ENCODE assay signal across 8 cellular contexts in genomic region chr16:84585886-84586285, GRCh38. TPM values are rescaled to one million over a fixed set of nuclear protein-coding genes. Genes with fewer than 3 reads are reported as not detected.
A peak's percentile ranks its signal among the peaks of the same experiment; 100 is the strongest.
DNase-seq lines count a peak whose midpoint lies in the region; ATAC-seq and TF ChIP-seq lines count a peak whose summit lies in the region.

No MANE protein-coding gene starts in this region.

- no peaks in the 10 kb centered on the region for H3F3A ChIP-seq in PC-3 (ENCODE audit: low read length, unreplicated experiment)

- no peak overlapping the region for H3K27ac ChIP-seq in PC-3 (ENCODE audit: low read length)

- CTCF ChIA-PET in PC-3 (lab: Charles Lee), result no interaction called here

- no peaks in the 10 kb centered on the region for H3K9me3 ChIP-seq in PC-3 (ENCODE audit: low read length)

- H3K4me2 ChIP-seq in PC-3 (ENCODE audit: low read length), result no peak overlapping the region

- BruUV-seq in PC-3 (replicated peaks; lab: Mats Ljungman, UMichigan), result no TSS peak

- intact Hi-C loops in PC-3 (cut with micrococcal nuclease), result no loop called here

- in situ Hi-C loops in KBM-7 (cut with MboI; ENCODE audit: low pct_unique_long_range_greater_than_20kb, low sequenced_read_pairs), result no loop called here

- no peaks in the 10 kb centered on the region for H3K27me3 ChIP-seq in PC-3 (ENCODE audit: low read length)

- H3K4me3 ChIP-seq in GM12865 (ENCODE audit: low read depth, low read length), result peak overlapping the region; percentile 32
- no peak overlapping the region for H3K4me3 ChIP-seq in PC-3 (ENCODE audit: low read length)

- TF ChIP-seq CTCF in GM12865 (IDR thresholded peaks at IDR 0.05; ENCODE audit: insufficient read depth, low read depth, low read length, missing control alignments) (no peak), PC-3 (conservative IDR thresholded peaks at IDR 0.05; ENCODE audit: low read depth, low read length) (no peak)

- ATAC-seq in GM21619 (IDR thresholded peaks at IDR 0.05; ENCODE audit: unreplicated experiment), result peak; percentile 68
- no peak for ATAC-seq in GM21737 (IDR thresholded peaks at IDR 0.05; ENCODE audit: unreplicated experiment)
- no peak for ATAC-seq in PC-3

- H3K9ac ChIP-seq in PC-3 (ENCODE audit: low read length), result no peak overlapping the region

- POLR2A ChIA-PET in PC-3 (lab: Charles Lee; ENCODE audit: unreplicated experiment), result no interaction called here

- peaks cover 17% of the 10 kb centered on the region; the same call in 1 of the 2 replicates for H3K36me3 ChIP-seq in PC-3 (ENCODE audit: low read depth, low read length)

- DNase-seq in GM12865 (ENCODE audit: low read depth) (peak; percentile 65), NOMO-1 (lab: John Stamatoyannopoulos, UW; ENCODE audit: unreplicated experiment in 2 of 2) (peak; percentile 53 to 62), hippocampal formation (lab: John Stamatoyannopoulos, UW) (peak; percentile 44 to 65), PC-3 (no peak), DMS153 treated with DMSO at 0.1 percent for 48 hours (lab: John Stamatoyannopoulos, UW; ENCODE audit: unreplicated experiment) (no peak), KBM-7 (no peak)

- H2AFZ ChIP-seq in PC-3 (ENCODE audit: low read length), result no peak overlapping the region

- peaks cover 78% of the 10 kb centered on the region for H3K79me2 ChIP-seq in PC-3 (ENCODE audit: low read length)

- no peaks in the 10 kb centered on the region for H3K4me1 ChIP-seq in PC-3 (ENCODE audit: insufficient read depth, low read length)

- H4K20me1 ChIP-seq in PC-3 (ENCODE audit: low read length), result peaks cover 10% of the 10 kb centered on the region; the same call in 1 of the 2 replicates

- no peaks in the 10 kb centered on the region for H3K9me2 ChIP-seq in PC-3 (replicated peaks; ENCODE audit: low read length)

RNA-seq across cellular contexts. Expression of gene COTL1, which starts 32.0 kb away (rescaled TPM):
- total RNA-seq in PC-3 (2014; rRNA removed), result 408 and 465 TPM in 2 replicates

Comparison
In these comparisons a context has a peak if more than half of its experiments do, and no peak if none do; other contexts are left out.
1. DNase-seq: peak in GM12865 (single experiment), NOMO-1 (2 of 2) and hippocampal formation (2 of 2); none in PC-3 (single experiment), DMS153 treated with DMSO at 0.1 percent for 48 hours (single experiment) and KBM-7 (single experiment).